10 cellular contexts compared by ENCODE assay signal in genomic region chr7:100692578-100692961, GRCh38. TPM values are rescaled to one million over a fixed set of nuclear protein-coding genes. Genes with fewer than 3 reads are reported as not detected.
A peak's percentile ranks its signal among the peaks of the same experiment; 100 is the strongest.
DNase-seq lines count a peak whose midpoint lies in the region; ATAC-seq and TF ChIP-seq lines count a peak whose summit lies in the region.
"Had no signal": no experiment of that assay in that cellular context is flagged by ENCODE, and none has a peak within 500 bp of the region (broad histone marks: within the 10 kb centered on the region; RNA-seq: fewer than 3 reads in every experiment).

No MANE protein-coding gene starts in this region.

- H4K20me1 ChIP-seq in BLaER1 (peaks cover 62% of the 10 kb centered on the region), MM.1S (ENCODE audit: insufficient read depth, low read length) (peaks cover 4% of the 10 kb centered on the region; the same call in 1 of the 2 replicates)

- H3K4me1 ChIP-seq in BLaER1 (peaks cover 69% of the 10 kb centered on the region), MM.1S (ENCODE audit: low read length) (peaks cover 25% of the 10 kb centered on the region), ectodermal cell (ENCODE audit: control insufficient read depth, insufficient read depth, low read length) (peaks cover 18% of the 10 kb centered on the region)

- TF ChIP-seq CTCF in MM.1S (IDR thresholded peaks at IDR 0.05; ENCODE audit: low read length) (no peak), neural crest cell (conservative IDR thresholded peaks at IDR 0.05) (no peak)

- H3K4me3 ChIP-seq in BLaER1 (peak overlapping the region; percentile 100), MM.1S (ENCODE audit: low read length) (peak overlapping the region; percentile 91; the same call in 1 of the 2 replicates), ectodermal cell (ENCODE audit: insufficient read depth, low read depth, low read length) (peak overlapping the region; percentile 92)

- no peak overlapping the region for H2AFZ ChIP-seq in MM.1S (ENCODE audit: low read length)

- H3K4me1 Mint-ChIP-seq in neural crest cell: peaks cover 18% of the 10 kb centered on the region

- H3K36me3 Mint-ChIP-seq in neural crest cell (ENCODE audit: low read depth): no peaks in the 10 kb centered on the region

- H3K9me3 Mint-ChIP-seq in neural crest cell: no peaks in the 10 kb centered on the region

- DNase-seq in MM.1S (no peak), neural crest cell (ENCODE audit: low read depth, low spot score) (no peak), NCI-H1694 (lab: John Stamatoyannopoulos, UW) (no peak), HuH-7.5 (ENCODE audit: low spot score) (no peak)
- DNase-seq in stimulated activated CD4-positive, alpha-beta T cell treated with anti-CD3 and anti-CD28 coated beads, Interleukin-15, amount 100 ng/mL, for 24 hours: no peak
- DNase-seq: foreskin melanocyte had no signal

- H3K4me2 ChIP-seq in BLaER1: peak overlapping the region; percentile 91
- H3K4me2 ChIP-seq in MM.1S (ENCODE audit: low read depth, low read length): peak overlapping the region; percentile 71

- H3K27ac ChIP-seq in BLaER1 (peak overlapping the region; percentile 97; the same call in 1 of the 2 replicates), MM.1S (ENCODE audit: low read length) (no peak overlapping the region), ectodermal cell (ENCODE audit: insufficient read depth, low read depth, low read length, poor library complexity, severe bottlenecking) (no peak overlapping the region)

- H3F3A ChIP-seq in MM.1S (ENCODE audit: insufficient read depth, low read length): peaks cover 13% of the 10 kb centered on the region

- 58 to 62% methylated on average over 6 of the region's 6 CpGs for WGBS in ectodermal cell, 2 experiments

- H3K27me3 ChIP-seq in BLaER1 (no peaks in the 10 kb centered on the region), MM.1S (replicated peaks; ENCODE audit: insufficient read depth, low read length) (peaks cover 27% of the 10 kb centered on the region), ectodermal cell (ENCODE audit: control insufficient read depth, insufficient read depth, low read length, poor library complexity, severe bottlenecking) (peaks cover 15% of the 10 kb centered on the region)

- ATAC-seq in activated CD4-positive, CD25-positive, alpha-beta regulatory T cell treated with anti-CD3 and anti-CD28 coated beads, Interleukin-2, amount 50 U/mL, for 24 hours: no peak

- H3K36me3 ChIP-seq in BLaER1: peaks cover 22% of the 10 kb centered on the region
- 0 out of 2 replicates have a peak, but pooled peaks cover 3% of the 10 kb centered on the region for H3K36me3 ChIP-seq in MM.1S (replicated peaks; ENCODE audit: insufficient read depth, low read length)
- H3K36me3 ChIP-seq in ectodermal cell (ENCODE audit: control insufficient read depth, insufficient read depth, low read length): peaks cover 8% of the 10 kb centered on the region

- peaks cover 53% of the 10 kb centered on the region for H3K79me2 ChIP-seq in MM.1S (ENCODE audit: low read length)

- peak overlapping the region; percentile 95 for H3K4me3 Mint-ChIP-seq in neural crest cell

- H3K9me3 ChIP-seq in BLaER1: no peaks in the 10 kb centered on the region
- H3K9me3 ChIP-seq in MM.1S (replicated peaks; ENCODE audit: insufficient read depth, low read length): no peaks in the 10 kb centered on the region
- no peaks in the 10 kb centered on the region for H3K9me3 ChIP-seq in ectodermal cell (ENCODE audit: control insufficient read depth, low read length)

- H3K27ac Mint-ChIP-seq in neural crest cell (ENCODE audit: unreplicated experiment): peak overlapping the region; percentile 93

- no peaks in the 10 kb centered on the region for H3K9me2 ChIP-seq in MM.1S (replicated peaks; ENCODE audit: insufficient read depth, low read length)

- peaks cover 26% of the 10 kb centered on the region for H3K27me3 Mint-ChIP-seq in neural crest cell (ENCODE audit: low read depth)

- peak overlapping the region; percentile 99 for H3K9ac ChIP-seq in BLaER1
- no peak overlapping the region for H3K9ac ChIP-seq in MM.1S (ENCODE audit: low read length)

RNA-seq across cellular contexts. Expression of gene GIGYF1, which starts 1.5 kb away (rescaled TPM):
- 84.1 TPM for polyA plus RNA-seq in ectodermal cell (2013, experiment 1 of 4)
- 85.3 TPM for polyA plus RNA-seq in ectodermal cell (2013, experiment 2 of 4)
- 66.8 TPM for polyA plus RNA-seq in ectodermal cell (2013, experiment 3 of 4)
- polyA plus RNA-seq in ectodermal cell (2013, experiment 4 of 4): 76.7 TPM
- total RNA-seq in neural crest cell: 71.8 and 82.9 TPM in 2 replicates

RNA-seq across cellular contexts. Expression of gene POP7, which starts 13.4 kb away (rescaled TPM):
- polyA plus RNA-seq in ectodermal cell (2013, experiment 1 of 4): 60.2 TPM
- polyA plus RNA-seq in ectodermal cell (2013, experiment 2 of 4): 60.6 TPM
- 57.4 TPM for polyA plus RNA-seq in ectodermal cell (2013, experiment 3 of 4)
- 55.8 TPM for polyA plus RNA-seq in ectodermal cell (2013, experiment 4 of 4)
- 64.1 and 67.9 TPM in 2 replicates for total RNA-seq in neural crest cell

RNA-seq across cellular contexts. Expression of gene GNB2, which starts 19.0 kb away (rescaled TPM):
- polyA plus RNA-seq in ectodermal cell (2013, experiment 1 of 4): 177 TPM
- 172 TPM for polyA plus RNA-seq in ectodermal cell (2013, experiment 2 of 4)
- 136 TPM for polyA plus RNA-seq in ectodermal cell (2013, experiment 3 of 4)
- polyA plus RNA-seq in ectodermal cell (2013, experiment 4 of 4): 154 TPM
- 215 and 229 TPM in 2 replicates for total RNA-seq in neural crest cell

RNA-seq across cellular contexts. Expression of gene EPO, which starts 27.7 kb away (rescaled TPM):
- not detected for polyA plus RNA-seq in ectodermal cell (2013, experiment 1 of 4)
- 0.28 TPM for polyA plus RNA-seq in ectodermal cell (2013, experiment 2 of 4)
- 0.27 TPM for polyA plus RNA-seq in ectodermal cell (2013, experiment 3 of 4)
- polyA plus RNA-seq in ectodermal cell (2013, experiment 4 of 4): not detected
- 0.23 and 0.30 TPM in 2 replicates for total RNA-seq in neural crest cell
- total RNA-seq: NCI-H460 had no signal

RNA-seq across cellular contexts. Expression of gene ACTL6B, which starts 36.3 kb away (rescaled TPM):
- polyA plus RNA-seq in ectodermal cell (2013, experiment 1 of 4): 0.43 TPM
- 0.57 TPM for polyA plus RNA-seq in ectodermal cell (2013, experiment 2 of 4)
- polyA plus RNA-seq in ectodermal cell (2013, experiment 3 of 4): 0.75 TPM
- 0.77 TPM for polyA plus RNA-seq in ectodermal cell (2013, experiment 4 of 4)
- 2.4 and 3.1 TPM in 2 replicates for total RNA-seq in neural crest cell
- total RNA-seq: NCI-H460 had no signal
